In genomic region chr7:134210976-134211663, GRCh38 we compare ENCODE assay signal across 21 cellular contexts.
DNase-seq lines count a peak whose midpoint lies in the region; ATAC-seq, FAIRE-seq and TF ChIP-seq lines count a peak whose summit lies in the region.
"Had no signal": no experiment of that assay in that cellular context is flagged by ENCODE, and none has a peak within 500 bp of the region (broad histone marks: within the 10 kb centered on the region; RNA-seq: fewer than 3 reads in every experiment).

No MANE protein-coding gene starts in this region.

- DNase-seq in HepG2 (ENCODE audit: low spot score) (no peak), right lobe of liver (no peak), WTC11 (ENCODE audit: low spot score) (no peak), spleen (peak; percentile 69), SKM-1 (lab: John Stamatoyannopoulos, UW; ENCODE audit: unreplicated experiment) (no peak)
- DNase-seq in stimulated activated naive CD8-positive, alpha-beta T cell treated with anti-CD3 and anti-CD28 coated beads, Interleukin-15, Interleukin-2, amounts not matched to agents 100 U/mL and 50 U/mL, for 24 hours: no peak
- DNase-seq: 8988T; C1 segment of cervical spinal cord; Caco-2; CD4-positive, CD25-positive, alpha-beta regulatory T cell; CD8-positive, alpha-beta T cell; DMS153; DND-41; GM23248; H7; HCEC 1CT had no signal

- intact Hi-C loops in HepG2 (cut with micrococcal nuclease; ENCODE audit: unreplicated experiment) (no loop called here), right lobe of liver (cut with DNase I) (no loop called here), spleen (cut with DNase I; ENCODE audit: low total_unique reads) (no loop called here)

- H3K9me3 ChIP-seq in HepG2 (ENCODE audit: low read length): no peaks in the 10 kb centered on the region
- no peaks in the 10 kb centered on the region for H3K9me3 ChIP-seq in right lobe of liver
- no peaks in the 10 kb centered on the region for H3K9me3 ChIP-seq in spleen
- H3K9me3 ChIP-seq: Caco-2 had no signal

- H3K9ac ChIP-seq in HepG2 (ENCODE audit: insufficient read depth, low read depth, low read length): no peak overlapping the region
- H3K9ac ChIP-seq: GM23248 had no signal

- no peak overlapping the region for H3K4me3 ChIP-seq in HepG2 (replicated peaks in 1 of 3; ENCODE audit: insufficient read depth in 1 of 3, low read depth in 2 of 3, low read length in 3 of 3)
- no peak overlapping the region for H3K4me3 ChIP-seq in right lobe of liver
- H3K4me3 ChIP-seq in spleen: no peak overlapping the region
- H3K4me3 ChIP-seq: GM12878, GM23248 had no signal

- H3K79me2 ChIP-seq in HepG2 (ENCODE audit: insufficient read depth, low read length): no peaks in the 10 kb centered on the region

- H3K27me3 Mint-ChIP-seq in WTC11 (ENCODE audit: low read depth): no peaks in the 10 kb centered on the region

- CTCF ChIA-PET in HepG2 (lab: Yijun Ruan, JAX; ENCODE audit: low intra/inter-chr PET ratio, low total read pairs) (no interaction called here), WTC11 (lab: Charles Lee) (no interaction called here)

- H3K27ac Mint-ChIP-seq in WTC11: no peak overlapping the region
- H3K27ac Mint-ChIP-seq: CD4-positive, CD25-positive, alpha-beta regulatory T cell; CD8-positive, alpha-beta T cell had no signal

- POLR2A ChIA-PET in HepG2 (lab: Yijun Ruan, JAX): no interaction called here
- POLR2A ChIA-PET in WTC11 (lab: Charles Lee): interaction anchor here (0.6 kb wide), 1 partner anchor 113 kb away, joined by 3 read pairs; no protein-coding TSS in a partner anchor

- no peak overlapping the region for H3K4me3 Mint-ChIP-seq in WTC11
- H3K4me3 Mint-ChIP-seq: CD4-positive, CD25-positive, alpha-beta regulatory T cell; CD8-positive, alpha-beta T cell had no signal

- H2AFZ ChIP-seq in HepG2 (ENCODE audit: low read length): no peak overlapping the region
- H2AFZ ChIP-seq: GM23248 had no signal

- peaks cover 3% of the 10 kb centered on the region; the same call in 1 of the 2 replicates for H3K36me3 Mint-ChIP-seq in WTC11
- H3K36me3 Mint-ChIP-seq: CD4-positive, CD25-positive, alpha-beta regulatory T cell; CD8-positive, alpha-beta T cell had no signal

- H3K9me3 Mint-ChIP-seq in WTC11: no peaks in the 10 kb centered on the region
- H3K9me3 Mint-ChIP-seq: CD8-positive, alpha-beta T cell had no signal

- TF ChIP-seq RAD21 in HepG2 (CRISPR knock-in tag; IDR thresholded peaks at IDR 0.05): no peak

- peaks cover 3 to 36% of the 10 kb centered on the region in 2 experiments for H3K27me3 ChIP-seq in HepG2 (ENCODE audit: control insufficient read depth in 1 of 2, insufficient read depth in 2 of 2, low read length in 2 of 2)
- no peaks in the 10 kb centered on the region for H3K27me3 ChIP-seq in right lobe of liver
- no peaks in the 10 kb centered on the region for H3K27me3 ChIP-seq in spleen (replicated peaks in 1 of 7)

- no peaks in the 10 kb centered on the region for H3K4me1 Mint-ChIP-seq in WTC11
- H3K4me1 Mint-ChIP-seq: CD4-positive, CD25-positive, alpha-beta regulatory T cell had no signal

- no TSS peak for BruUV-seq in HepG2 (replicated peaks; lab: Mats Ljungman, UMichigan)

- ATAC-seq in HepG2 (peak; percentile 26; the same call in 2 of the 3 replicates), right lobe of liver (no peak), WTC11 (no peak), GM18511 (IDR thresholded peaks at IDR 0.05; ENCODE audit: unreplicated experiment) (no peak), GM18909 (IDR thresholded peaks at IDR 0.05; ENCODE audit: poor library complexity, unreplicated experiment) (no peak)
- ATAC-seq in stimulated activated naive CD8-positive, alpha-beta T cell treated with anti-CD3 and anti-CD28 coated beads, Interleukin-15, Interleukin-2, amounts not matched to agents 100 U/mL and 50 U/mL, for 24 hours: peak; percentile 32
- ATAC-seq: CD8-positive, alpha-beta T cell; GM12878 had no signal

- no peak for FAIRE-seq in HepG2 (lab: Jason Lieb, UNC)
- FAIRE-seq: G401.6, GM12878, H1 had no signal

- H4K20me1 ChIP-seq in HepG2 (ENCODE audit: insufficient read depth, low read length): no peaks in the 10 kb centered on the region

- no peak for TF ChIP-seq EP300 in HepG2 (IDR thresholded peaks at IDR 0.05; ENCODE audit: low read depth in 2 of 2, low read length in 2 of 2)
- TF ChIP-seq EP300 in HepG2 (CRISPR knock-in tag; IDR thresholded peaks at IDR 0.05; ENCODE audit: borderline replicate concordance): no peak

- no peaks in the 10 kb centered on the region for H3K36me3 ChIP-seq in HepG2 (replicated peaks in 1 of 2; ENCODE audit: control insufficient read depth in 1 of 2, insufficient read depth in 2 of 2, low read length in 2 of 2)
- no peaks in the 10 kb centered on the region for H3K36me3 ChIP-seq in right lobe of liver
- no peaks in the 10 kb centered on the region for H3K36me3 ChIP-seq in spleen

- TF ChIP-seq CTCF in HepG2 (CRISPR knock-in tag; IDR thresholded peaks at IDR 0.05) (no peak), right lobe of liver (IDR thresholded peaks at IDR 0.05) (no peak), WTC11 (IDR thresholded peaks at IDR 0.05) (no peak), spleen (IDR thresholded peaks at IDR 0.05 in 8 of 11, conservative IDR thresholded peaks at IDR 0.05 in 3 of 11) (no peak)

- H3K4me1 ChIP-seq in HepG2 (ENCODE audit: insufficient read depth, low read length): no peaks in the 10 kb centered on the region
- H3K4me1 ChIP-seq in right lobe of liver: peaks cover 0 to 17% (median 0%) of the 10 kb centered on the region in 4 donors
- H3K4me1 ChIP-seq in spleen: peaks cover 0 to 11% (median 2%) of the 10 kb centered on the region in 6 donors
- H3K4me1 ChIP-seq: Caco-2 had no signal

- in situ Hi-C loops in HepG2 (cut with HindIII; ENCODE audit: extremely low pct_ligation_motif_present, low pct_unique_long_range_greater_than_20kb): no loop called here

- H3K4me2 ChIP-seq in HepG2 (ENCODE audit: low read depth, low read length): no peak overlapping the region

- WGBS in HepG2 (ENCODE audit: low lambda C conversion rate): 4% methylated on average over 5 of the region's 7 CpGs
- 87% methylated on average over 3 of the region's 7 CpGs for WGBS in right lobe of liver (ENCODE audit: insufficient coverage, low coverage, low lambda C conversion rate, missing lambda C conversion rate)
- 84 to 90% (median 86%) methylated on average over 6 to 7 of the region's 7 CpGs for WGBS in spleen, 5 donors

- H3K27ac ChIP-seq in HepG2 (ENCODE audit: extremely low read length, insufficient read depth, low read length): no peak overlapping the region
- H3K27ac ChIP-seq in right lobe of liver: no peak overlapping the region
- no peak overlapping the region for H3K27ac ChIP-seq in spleen
- H3K27ac ChIP-seq: GM23248 had no signal

- TF ChIP-seq POLR2A in HepG2 (IDR thresholded peaks at IDR 0.05; ENCODE audit: insufficient read depth in 1 of 2, low read depth in 2 of 2, low read length in 2 of 2) (no peak), right lobe of liver (IDR thresholded peaks at IDR 0.05) (no peak), spleen (IDR thresholded peaks at IDR 0.05) (no peak)

TF ChIP-seq in WTC11, 78 proteins besides CTCF, POLR2A, EP300 and RAD21:
- TF ChIP-seq PRDM15 (CRISPR knock-in tag; IDR thresholded peaks at IDR 0.05): 0 out of 2 replicates have a peak, but pooled peaks have one; percentile 15
- no peak for TF ChIP-seq MYBL2 (CRISPR knock-in tag; IDR thresholded peaks at IDR 0.05)
TF ChIP-seq in WTC11: peak in this region for 1.

Comparison
In these comparisons a context has a peak if more than half of its experiments do, and no peak if none do; other contexts are left out.
1. ATAC-seq: peak in HepG2 (single experiment) and stimulated activated naive CD8-positive, alpha-beta T cell treated with anti-CD3 and anti-CD28 coated beads, Interleukin-15, Interleukin-2, amounts not matched to agents 100 U/mL and 50 U/mL, for 24 hours (single experiment); none in right lobe of liver (0 of 4), WTC11 (single experiment), GM18511 (single experiment) and GM18909 (single experiment).
2. Of the 50 proteins assayed by ChIP-seq in both HepG2 and WTC11: peak only in HepG2: none; only in WTC11: PRDM15; in both: none; in neither: 49.